18 cellular contexts compared by ENCODE assay signal in genomic region chr18:47877892-47878291, GRCh38. TPM values are rescaled to one million over a fixed set of nuclear protein-coding genes. Genes with fewer than 3 reads are reported as not detected.
DNase-seq lines count a peak whose midpoint lies in the region; TF ChIP-seq lines count a peak whose summit lies in the region.
"Had no signal": no experiment of that assay in that cellular context is flagged by ENCODE, and none has a peak within 500 bp of the region (broad histone marks: within the 10 kb centered on the region; RNA-seq: fewer than 3 reads in every experiment).

No MANE protein-coding gene starts in this region.

- CTCF ChIA-PET in HEK293 (lab: Yijun Ruan, JAX), result interaction anchor here (0.8 to 1.6 kb wide), 2 partner anchors 105 to 120 kb away, joined by 3 to 6 read pairs; no protein-coding TSS in a partner anchor
- CTCF ChIA-PET in A673 (lab: Charles Lee), result no interaction called here
- CTCF ChIA-PET in Calu3 (lab: Charles Lee), result no interaction called here

- H3K4me1 ChIP-seq in HEK293 (ENCODE audit: control insufficient read depth, insufficient read depth, low read length) (peaks cover 3% of the 10 kb centered on the region; the same call in 1 of the 2 replicates), neural progenitor cell (peaks cover 10% of the 10 kb centered on the region), A673 (ENCODE audit: insufficient read depth, low read length, poor library complexity, severe bottlenecking) (no peaks in the 10 kb centered on the region)
- no peaks in the 10 kb centered on the region for H3K4me1 ChIP-seq in effector memory CD4-positive, alpha-beta T cell (ENCODE audit: control insufficient read depth, insufficient read depth, low read length, poor library complexity, severe bottlenecking)

- TF ChIP-seq CTCF in HEK293 (tag by site-specific recombination; IDR thresholded peaks at IDR 0.05) (no peak), neural progenitor cell (IDR thresholded peaks at IDR 0.05) (no peak), A673 (conservative IDR thresholded peaks at IDR 0.05; ENCODE audit: low read depth, low read length) (no peak), Calu3 (IDR thresholded peaks at IDR 0.05; ENCODE audit: unreplicated experiment) (no peak)

- peak; percentile 7 for DNase-seq in AG08396 (ENCODE audit: low spot score)
- DNase-seq in astrocyte of the hippocampus (ENCODE audit: low read depth, low spot score), result peak; percentile 67
- no peak for DNase-seq in neural progenitor cell (ENCODE audit: low spot score)
- no peak for DNase-seq in foreskin melanocyte
- DNase-seq in effector memory CD4-positive, alpha-beta T cell, result no peak
- no peak for DNase-seq in A673 (ENCODE audit: low spot score)
- no peak for DNase-seq in Calu3
- DNase-seq: AML-193; C1 segment of cervical spinal cord; CD8-positive, alpha-beta memory T cell; DMS53; MG63; NCI-H1417; NCI-H187; NCI-H446; NCI-H526; OCI-M1 had no signal

- H3K9ac ChIP-seq in neural progenitor cell, result no peak overlapping the region

- H3F3A ChIP-seq in neural progenitor cell (ENCODE audit: low read depth), result peaks cover 49% of the 10 kb centered on the region

- H3K4me3 Mint-ChIP-seq in neural progenitor cell (no peak overlapping the region), Calu3 (ENCODE audit: low read depth, unreplicated experiment) (no peak overlapping the region)
- H3K4me3 Mint-ChIP-seq: CD8-positive, alpha-beta memory T cell had no signal

- no peak overlapping the region for H3K4me2 ChIP-seq in neural progenitor cell

- H3K27me3 ChIP-seq in neural progenitor cell (no peaks in the 10 kb centered on the region), A673 (replicated peaks; ENCODE audit: insufficient read depth, low read depth, low read length, poor library complexity) (no peaks in the 10 kb centered on the region)
- no peaks in the 10 kb centered on the region for H3K27me3 ChIP-seq in effector memory CD4-positive, alpha-beta T cell (replicated peaks; ENCODE audit: control insufficient read depth, insufficient read depth, low read length, poor library complexity, severe bottlenecking)
- H3K27me3 ChIP-seq: MG63 had no signal

- peaks cover 91% of the 10 kb centered on the region for H4K20me1 ChIP-seq in neural progenitor cell (ENCODE audit: low read depth)

- H3K36me3 Mint-ChIP-seq in neural progenitor cell (peaks cover 21% of the 10 kb centered on the region), Calu3 (ENCODE audit: insufficient read depth, unreplicated experiment) (no peaks in the 10 kb centered on the region)

- H3K4me1 Mint-ChIP-seq in neural progenitor cell (peaks cover 7% of the 10 kb centered on the region), Calu3 (ENCODE audit: low read depth, unreplicated experiment) (peaks cover 47% of the 10 kb centered on the region)

- no peak overlapping the region for H2AFZ ChIP-seq in neural progenitor cell (replicated peaks)

- BruUV-seq in A673 (replicated peaks; lab: Mats Ljungman, UMichigan) (no TSS peak), Calu3 (replicated peaks; lab: Mats Ljungman, UMichigan) (no TSS peak)

- POLR2A ChIA-PET in HEK293 (lab: Yijun Ruan, JAX) (no interaction called here), A673 (lab: Charles Lee; ENCODE audit: low non-redundant PET) (no interaction called here)

- intact Hi-C loops in A673 (cut with micrococcal nuclease; ENCODE audit: unreplicated experiment), result no loop called here
- intact Hi-C loops in Calu3 (cut with micrococcal nuclease; ENCODE audit: unreplicated experiment), result no loop called here

- H3K27me3 Mint-ChIP-seq in neural progenitor cell (ENCODE audit: insufficient read depth, low read depth), result peaks cover 2% of the 10 kb centered on the region
- H3K27me3 Mint-ChIP-seq in Calu3 (ENCODE audit: unreplicated experiment), result no peaks in the 10 kb centered on the region
- H3K27me3 Mint-ChIP-seq: CD8-positive, alpha-beta memory T cell had no signal

- H3K9me3 Mint-ChIP-seq in neural progenitor cell (no peaks in the 10 kb centered on the region), Calu3 (ENCODE audit: low read depth, unreplicated experiment) (no peaks in the 10 kb centered on the region)
- H3K9me3 Mint-ChIP-seq: CD8-positive, alpha-beta memory T cell had no signal

- H3K27ac Mint-ChIP-seq in neural progenitor cell, result no peak overlapping the region
- H3K27ac Mint-ChIP-seq in Calu3 (ENCODE audit: unreplicated experiment), result no peak overlapping the region
- H3K27ac Mint-ChIP-seq: CD8-positive, alpha-beta memory T cell had no signal

- peaks cover 3% of the 10 kb centered on the region in 2 experiments; a peak in 2 of 3 replicates for H3K36me3 ChIP-seq in HEK293 (ENCODE audit: control insufficient read depth in 2 of 2, insufficient read depth in 1 of 2, low read length in 2 of 2)
- H3K36me3 ChIP-seq in neural progenitor cell, result peaks cover 19% of the 10 kb centered on the region
- no peaks in the 10 kb centered on the region for H3K36me3 ChIP-seq in effector memory CD4-positive, alpha-beta T cell (ENCODE audit: control insufficient read depth, insufficient read depth, low read length)
- no peaks in the 10 kb centered on the region for H3K36me3 ChIP-seq in A673 (ENCODE audit: insufficient read depth, low read length, poor library complexity, severe bottlenecking)
- H3K36me3 ChIP-seq: MG63 had no signal

- H3K4me3 ChIP-seq in HEK293 (ENCODE audit: low read depth, low read length) (no peak overlapping the region), neural progenitor cell (no peak overlapping the region), A673 (ENCODE audit: low read depth, low read length, poor library complexity, severe bottlenecking) (no peak overlapping the region)
- H3K4me3 ChIP-seq in effector memory CD4-positive, alpha-beta T cell (ENCODE audit: insufficient read depth, low read depth, low read length, poor library complexity, severe bottlenecking), result no peak overlapping the region
- H3K4me3 ChIP-seq: MG63 had no signal

- H3K9me3 ChIP-seq in HEK293 (ENCODE audit: control insufficient read depth, insufficient read depth, low read depth, low read length) (no peaks in the 10 kb centered on the region), neural progenitor cell (ENCODE audit: low read depth) (no peaks in the 10 kb centered on the region), A673 (ENCODE audit: low read depth, low read length, poor library complexity, severe bottlenecking) (no peaks in the 10 kb centered on the region)
- no peaks in the 10 kb centered on the region for H3K9me3 ChIP-seq in effector memory CD4-positive, alpha-beta T cell (ENCODE audit: control insufficient read depth, low read length)
- H3K9me3 ChIP-seq: MG63 had no signal

- peaks cover 100% of the 10 kb centered on the region for H3K79me2 ChIP-seq in neural progenitor cell (ENCODE audit: low read depth)

- H3K27ac ChIP-seq in HEK293 (ENCODE audit: extremely low read depth, low read depth, low read length) (no peak overlapping the region), neural progenitor cell (peak overlapping the region; percentile 30), A673 (ENCODE audit: low read depth, low read length, poor library complexity, severe bottlenecking) (no peak overlapping the region)
- no peak overlapping the region for H3K27ac ChIP-seq in effector memory CD4-positive, alpha-beta T cell (ENCODE audit: insufficient read depth, low read length, poor library complexity, severe bottlenecking)

TF ChIP-seq in HEK293, 187 proteins besides CTCF, POLR2A, EP300 and RAD21 (continues in another document):
- TF ChIP-seq ZSCAN4 (tag by site-specific recombination; IDR thresholded peaks at IDR 0.05) (no peak), PRDM6 (tag by site-specific recombination; IDR thresholded peaks at IDR 0.05) (0 out of 2 replicates have a peak, but pooled peaks have one; percentile 17), ZNF658 (tag by site-specific recombination; IDR thresholded peaks at IDR 0.05) (no peak), ZNF423 (tag by site-specific recombination; IDR thresholded peaks at IDR 0.05) (no peak), ZNF26 (tag by site-specific recombination; IDR thresholded peaks at IDR 0.05) (no peak), ZXDB (tag by site-specific recombination; IDR thresholded peaks at IDR 0.05) (no peak)

RNA-seq across cellular contexts. Expression of gene SMAD2, which starts 52.6 kb away (rescaled TPM):
- total RNA-seq in neural progenitor cell (ENCODE audit: low replicate concordance) (170 and 233 TPM in 2 replicates), A673 (2021) (117 and 124 TPM in 2 replicates), Calu3 (2022) (129 and 134 TPM in 2 replicates)

Comparison
In these comparisons a context has a peak if more than half of its experiments do, and no peak if none do; other contexts are left out.
1. DNase-seq: peak in AG08396 (single experiment) and astrocyte of the hippocampus (single experiment); none in neural progenitor cell (single experiment), foreskin melanocyte (single experiment), effector memory CD4-positive, alpha-beta T cell (0 of 3), A673 (single experiment) and Calu3 (single experiment).